Comparison of ENCODE assay signal across 1 cellular context in the genomic region with DNA sequence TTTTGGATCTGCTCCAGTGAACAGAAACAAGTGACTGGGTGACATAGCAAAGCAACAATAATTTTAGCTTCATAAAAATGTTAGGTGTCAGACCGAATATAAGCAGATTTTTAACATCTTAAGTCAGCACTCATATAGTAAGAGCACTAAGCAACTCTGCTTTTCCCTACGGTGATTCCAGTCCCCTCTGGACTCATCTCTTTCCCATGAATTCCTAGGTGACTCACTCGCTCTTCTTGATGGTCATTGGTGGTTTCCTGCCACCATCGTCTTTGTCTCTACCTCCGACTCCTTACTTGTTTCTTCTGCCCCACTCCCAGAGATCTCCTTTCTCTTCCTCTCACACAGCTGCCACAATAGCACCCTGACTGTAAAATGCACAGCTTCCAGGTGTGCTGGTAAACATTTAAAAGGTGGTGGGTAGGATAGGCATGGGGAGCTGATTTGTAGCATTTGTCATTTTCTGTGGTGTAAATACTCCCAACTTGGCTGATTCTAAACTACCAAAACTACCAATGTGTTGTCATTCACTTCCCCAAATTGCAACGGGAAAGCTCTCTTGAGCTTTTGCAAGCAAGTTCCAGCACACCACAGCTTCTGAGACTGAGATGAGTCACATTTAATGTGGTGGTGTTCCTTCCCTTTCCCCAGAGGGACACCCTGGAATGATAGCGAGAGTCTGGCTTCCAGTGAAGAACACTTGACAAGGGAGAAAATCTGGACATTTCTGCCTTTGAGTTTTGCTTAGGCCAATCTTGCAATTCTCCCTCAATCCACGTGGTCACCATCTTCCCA.
TF ChIP-seq lines count a peak whose summit lies in the region.

No MANE protein-coding gene starts in this region.

TF ChIP-seq in IMR-90, 13 proteins besides CTCF, POLR2A, EP300 and RAD21 (continued from another document):
- TF ChIP-seq, protein P1, sequence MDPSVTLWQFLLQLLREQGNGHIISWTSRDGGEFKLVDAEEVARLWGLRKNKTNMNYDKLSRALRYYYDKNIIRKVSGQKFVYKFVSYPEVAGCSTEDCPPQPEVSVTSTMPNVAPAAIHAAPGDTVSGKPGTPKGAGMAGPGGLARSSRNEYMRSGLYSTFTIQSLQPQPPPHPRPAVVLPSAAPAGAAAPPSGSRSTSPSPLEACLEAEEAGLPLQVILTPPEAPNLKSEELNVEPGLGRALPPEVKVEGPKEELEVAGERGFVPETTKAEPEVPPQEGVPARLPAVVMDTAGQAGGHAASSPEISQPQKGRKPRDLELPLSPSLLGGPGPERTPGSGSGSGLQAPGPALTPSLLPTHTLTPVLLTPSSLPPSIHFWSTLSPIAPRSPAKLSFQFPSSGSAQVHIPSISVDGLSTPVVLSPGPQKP (IDR thresholded peaks at IDR 0.05; ENCODE audit: borderline replicate concordance, low read depth, low read length) = no peak
- TF ChIP-seq BHLHE40 (IDR thresholded peaks at IDR 0.05; ENCODE audit: low read depth, low read length) = no peak
- no peak for TF ChIP-seq CEBPB (IDR thresholded peaks at IDR 0.05; ENCODE audit: low read depth, low read length)
- no peak for TF ChIP-seq FOS (IDR thresholded peaks at IDR 0.05; ENCODE audit: low read depth, low read length)
- no peak for TF ChIP-seq MAZ (IDR thresholded peaks at IDR 0.05; ENCODE audit: borderline replicate concordance, low read depth, low read length)
